ENCODE assay signal across 8 cellular contexts in genomic region chr4:1168291-1169031, GRCh38. TPM values are rescaled to one million over a fixed set of nuclear protein-coding genes. Genes with fewer than 3 reads are reported as not detected.
DNase-seq lines count a peak whose midpoint lies in the region; ATAC-seq and TF ChIP-seq lines count a peak whose summit lies in the region.

No MANE protein-coding gene starts in this region.

- H3K27me3 ChIP-seq in RWPE2 (ENCODE audit: insufficient read depth, poor library complexity, severe bottlenecking) (peaks cover 36% of the 10 kb centered on the region), endodermal cell (ENCODE audit: control insufficient read depth, insufficient read depth, low read length, poor library complexity, severe bottlenecking) (peaks cover 62% of the 10 kb centered on the region), stomach (peaks cover 8 to 51% (median 25%) of the 10 kb centered on the region in 3 donors)

- no peak overlapping the region for H3K9ac ChIP-seq in endodermal cell (ENCODE audit: extremely low read depth, low read length, poor library complexity, severe bottlenecking)

- H3K4me1 ChIP-seq in RWPE2 (ENCODE audit: insufficient read depth, poor library complexity, severe bottlenecking) (no peaks in the 10 kb centered on the region), endodermal cell (ENCODE audit: control insufficient read depth, insufficient read depth, low read length) (no peaks in the 10 kb centered on the region), stomach (peaks cover 34 to 66% (median 50%) of the 10 kb centered on the region in 4 donors)

- 88% methylated on average over 16 to 21 of the region's 21 CpGs for WGBS in endodermal cell (ENCODE audit: insufficient coverage in 1 of 2, insufficient read length in 1 of 2), 2 experiments
- 79 to 82% (median 80%) methylated on average over 15 to 21 of the region's 21 CpGs for WGBS in stomach, 5 donors

- H3K27me3 Mint-ChIP-seq in activated naive CD4-positive, alpha-beta T cell treated with anti-CD3 and anti-CD28 coated beads for 36 hours (ENCODE audit: low read depth), result peaks cover 19% of the 10 kb centered on the region
- peaks cover 83% of the 10 kb centered on the region for H3K27me3 Mint-ChIP-seq in endodermal cell (ENCODE audit: insufficient read depth)

- peak overlapping the region; percentile 74 for H3K4me3 Mint-ChIP-seq in activated naive CD4-positive, alpha-beta T cell treated with anti-CD3 and anti-CD28 coated beads for 36 hours
- H3K4me3 Mint-ChIP-seq in endodermal cell, result peak overlapping the region; percentile 55

- no peak overlapping the region for H3K27ac Mint-ChIP-seq in activated naive CD4-positive, alpha-beta T cell treated with anti-CD3 and anti-CD28 coated beads for 36 hours
- no peak overlapping the region for H3K27ac Mint-ChIP-seq in endodermal cell

- CTCF ChIA-PET in activated naive CD4-positive, alpha-beta T cell treated with anti-CD3 and anti-CD28 coated beads for 36 hours (lab: Charles Lee), result interaction anchor here (0.7 to 4.0 kb wide), 16 partner anchors 10 to 181 kb away, joined by 3 to 46 read pairs (median 4); no protein-coding TSS in a partner anchor

- TF ChIP-seq CTCF in RWPE2 (IDR thresholded peaks at IDR 0.05; ENCODE audit: poor library complexity, severe bottlenecking) (no peak), endodermal cell (conservative IDR thresholded peaks at IDR 0.05) (no peak), stomach (IDR thresholded peaks at IDR 0.05) (no peak)

- no peaks in the 10 kb centered on the region for H3K36me3 Mint-ChIP-seq in activated naive CD4-positive, alpha-beta T cell treated with anti-CD3 and anti-CD28 coated beads for 36 hours (ENCODE audit: low read depth)
- H3K36me3 Mint-ChIP-seq in endodermal cell (ENCODE audit: low read depth), result peaks cover 2% of the 10 kb centered on the region

- TF ChIP-seq EP300 in stomach (IDR thresholded peaks at IDR 0.05), result no peak

- H3K4me1 Mint-ChIP-seq in activated naive CD4-positive, alpha-beta T cell treated with anti-CD3 and anti-CD28 coated beads for 36 hours (ENCODE audit: low read depth), result peaks cover 14% of the 10 kb centered on the region
- peaks cover 4% of the 10 kb centered on the region for H3K4me1 Mint-ChIP-seq in endodermal cell

- TF ChIP-seq POLR2A in stomach (IDR thresholded peaks at IDR 0.05), result no peak

- H3K9me3 ChIP-seq in RWPE2 (ENCODE audit: severe bottlenecking), result no peaks in the 10 kb centered on the region
- no peaks in the 10 kb centered on the region for H3K9me3 ChIP-seq in endodermal cell (ENCODE audit: control insufficient read depth, low read length)
- H3K9me3 ChIP-seq in stomach, result no peaks in the 10 kb centered on the region

- no peak for DNase-seq in activated naive CD4-positive, alpha-beta T cell treated with anti-CD3 and anti-CD28 coated beads for 36 hours
- no peak for DNase-seq in activated naive CD4-positive, alpha-beta T cell treated with Interleukin-2 at 50 U/mL for 16 hours
- DNase-seq in RWPE2 (ENCODE audit: low spot score), result peak; percentile 64
- DNase-seq in endodermal cell, result peak; percentile 48
- no peak for DNase-seq in stomach
- DNase-seq in NCI-H1436 (lab: John Stamatoyannopoulos, UW), result no peak
- DNase-seq in cerebellar nuclear complex (lab: John Stamatoyannopoulos, UW), result no peak

- H3K27ac ChIP-seq in RWPE2 (ENCODE audit: poor library complexity, severe bottlenecking) (no peak overlapping the region), endodermal cell (ENCODE audit: low read depth, low read length) (no peak overlapping the region), stomach (peak overlapping the region in 3 of 5 donors; percentile 71 to 79 (median 71))

- H3K36me3 ChIP-seq in RWPE2 (ENCODE audit: low read depth), result no peaks in the 10 kb centered on the region
- no peaks in the 10 kb centered on the region for H3K36me3 ChIP-seq in endodermal cell (ENCODE audit: control insufficient read depth, insufficient read depth, low read length)
- peaks cover 0 to 4% (median 0%) of the 10 kb centered on the region in 4 donors for H3K36me3 ChIP-seq in stomach

- intact Hi-C loops in activated naive CD4-positive, alpha-beta T cell treated with anti-CD3 and anti-CD28 coated beads for 36 hours (cut with micrococcal nuclease), result no loop called here
- intact Hi-C loops in stomach (cut with DNase I; ENCODE audit: low total_unique reads), result no loop called here

- no peak for ATAC-seq in RWPE2 (ENCODE audit: low read depth)
- ATAC-seq in GM18511 (IDR thresholded peaks at IDR 0.05; ENCODE audit: unreplicated experiment), result no peak

- H3K4me3 ChIP-seq in RWPE2 (ENCODE audit: severe bottlenecking) (no peak overlapping the region), endodermal cell (ENCODE audit: low read length) (peak overlapping the region; percentile 89), stomach (peak overlapping the region in 1 of 4 donors; percentile 67)

- H3K9me3 Mint-ChIP-seq in activated naive CD4-positive, alpha-beta T cell treated with anti-CD3 and anti-CD28 coated beads for 36 hours, result no peaks in the 10 kb centered on the region
- H3K9me3 Mint-ChIP-seq in endodermal cell, result peaks cover 3% of the 10 kb centered on the region

RNA-seq across cellular contexts. Expression of gene SPON2, which starts 3.9 kb away (rescaled TPM):
- total RNA-seq in activated naive CD4-positive, alpha-beta T cell treated with anti-CD3 and anti-CD28 coated beads for 36 hours, result 1 to 10 TPM; 4.8 to 5.5 TPM
- total RNA-seq in endodermal cell, result 1 to 10 TPM; 1.4 to 2.6 TPM
- polyA plus RNA-seq in endodermal cell (2013, experiment 1 of 2), result 8.4 TPM
- polyA plus RNA-seq in endodermal cell (2013, experiment 2 of 2), result 5.3 TPM
- total RNA-seq in stomach, result 100 to 1,000 TPM in 1 of 5 donors, 10 to 100 TPM in 4; 12.8 to 224 (median 63.9) TPM
- polyA plus RNA-seq in stomach, result 10 to 100 TPM; 20.1 to 54.6 (median 40.6) TPM

RNA-seq across cellular contexts. Expression of gene RNF212, which starts 55.1 kb away (rescaled TPM):
- 1 to 10 TPM in 1 of 2 experiments, under 1 TPM in 1; 0.98 to 2.2 TPM for total RNA-seq in activated naive CD4-positive, alpha-beta T cell treated with anti-CD3 and anti-CD28 coated beads for 36 hours
- 1 to 10 TPM; 3.4 to 5.6 TPM for total RNA-seq in endodermal cell
- polyA plus RNA-seq in endodermal cell (2013, experiment 1 of 2), result 3.2 TPM
- 0.91 TPM for polyA plus RNA-seq in endodermal cell (2013, experiment 2 of 2)
- total RNA-seq in stomach, result 1 to 10 TPM in 1 of 5 donors, not detected in 4; 1.3 TPM
- 1 to 10 TPM; 1.7 to 4.8 (median 3.5) TPM for polyA plus RNA-seq in stomach

Comparison
In these comparisons a context has a peak if more than half of its experiments do, and no peak if none do; other contexts are left out.
1. DNase-seq: peak in RWPE2 (single experiment) and endodermal cell (single experiment); none in activated naive CD4-positive, alpha-beta T cell treated with anti-CD3 and anti-CD28 coated beads for 36 hours (single experiment), activated naive CD4-positive, alpha-beta T cell treated with Interleukin-2 at 50 U/mL for 16 hours (single experiment), stomach (single experiment), NCI-H1436 (single experiment) and cerebellar nuclear complex (0 of 2).
2. H3K27ac ChIP-seq: peak in stomach (3 of 5); none in RWPE2 (single experiment) and endodermal cell (single experiment).